In genomic region chr9:129836342-129837007, GRCh38 we compare ENCODE assay signal across 1 cellular context.
TF ChIP-seq lines count a peak whose summit lies in the region.

No MANE protein-coding gene starts in this region.

TF ChIP-seq in WTC11, 78 proteins besides CTCF, POLR2A, EP300 and RAD21 (continued from another document):
- TF ChIP-seq, protein P1, sequence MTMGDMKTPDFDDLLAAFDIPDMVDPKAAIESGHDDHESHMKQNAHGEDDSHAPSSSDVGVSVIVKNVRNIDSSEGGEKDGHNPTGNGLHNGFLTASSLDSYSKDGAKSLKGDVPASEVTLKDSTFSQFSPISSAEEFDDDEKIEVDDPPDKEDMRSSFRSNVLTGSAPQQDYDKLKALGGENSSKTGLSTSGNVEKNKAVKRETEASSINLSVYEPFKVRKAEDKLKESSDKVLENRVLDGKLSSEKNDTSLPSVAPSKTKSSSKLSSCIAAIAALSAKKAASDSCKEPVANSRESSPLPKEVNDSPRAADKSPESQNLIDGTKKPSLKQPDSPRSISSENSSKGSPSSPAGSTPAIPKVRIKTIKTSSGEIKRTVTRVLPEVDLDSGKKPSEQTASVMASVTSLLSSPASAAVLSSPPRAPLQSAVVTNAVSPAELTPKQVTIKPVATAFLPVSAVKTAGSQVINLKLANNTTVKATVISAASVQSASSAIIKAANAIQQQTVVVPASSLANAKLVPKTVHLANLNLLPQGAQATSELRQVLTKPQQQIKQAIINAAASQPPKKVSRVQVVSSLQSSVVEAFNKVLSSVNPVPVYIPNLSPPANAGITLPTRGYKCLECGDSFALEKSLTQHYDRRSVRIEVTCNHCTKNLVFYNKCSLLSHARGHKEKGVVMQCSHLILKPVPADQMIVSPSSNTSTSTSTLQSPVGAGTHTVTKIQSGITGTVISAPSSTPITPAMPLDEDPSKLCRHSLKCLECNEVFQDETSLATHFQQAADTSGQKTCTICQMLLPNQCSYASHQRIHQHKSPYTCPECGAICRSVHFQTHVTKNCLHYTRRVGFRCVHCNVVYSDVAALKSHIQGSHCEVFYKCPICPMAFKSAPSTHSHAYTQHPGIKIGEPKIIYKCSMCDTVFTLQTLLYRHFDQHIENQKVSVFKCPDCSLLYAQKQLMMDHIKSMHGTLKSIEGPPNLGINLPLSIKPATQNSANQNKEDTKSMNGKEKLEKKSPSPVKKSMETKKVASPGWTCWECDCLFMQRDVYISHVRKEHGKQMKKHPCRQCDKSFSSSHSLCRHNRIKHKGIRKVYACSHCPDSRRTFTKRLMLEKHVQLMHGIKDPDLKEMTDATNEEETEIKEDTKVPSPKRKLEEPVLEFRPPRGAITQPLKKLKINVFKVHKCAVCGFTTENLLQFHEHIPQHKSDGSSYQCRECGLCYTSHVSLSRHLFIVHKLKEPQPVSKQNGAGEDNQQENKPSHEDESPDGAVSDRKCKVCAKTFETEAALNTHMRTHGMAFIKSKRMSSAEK (CRISPR knock-in tag; IDR thresholded peaks at IDR 0.05; ENCODE audit: borderline replicate concordance), result no peak
